8 cellular contexts compared by ENCODE assay signal in genomic region chr1:42684139-42684538, GRCh38. TPM values are rescaled to one million over a fixed set of nuclear protein-coding genes. Genes with fewer than 3 reads are reported as not detected.
A peak's percentile ranks its signal among the peaks of the same experiment; 100 is the strongest.
DNase-seq lines count a peak whose midpoint lies in the region; TF ChIP-seq lines count a peak whose summit lies in the region.

No MANE protein-coding gene starts in this region.

- WGBS in lower leg skin, 2 donors, result 25 to 33% methylated on average over 5 of the region's 5 CpGs

- CTCF ChIA-PET in RWPE1 (lab: Yijun Ruan, JAX), result no interaction called here

- POLR2A ChIA-PET in RWPE1 (lab: Yijun Ruan, JAX; ENCODE audit: low non-redundant PET), result no interaction called here

- H3K27ac ChIP-seq in WERI-Rb-1, result no peak overlapping the region
- H3K27ac ChIP-seq in RWPE1, result no peak overlapping the region

- DNase-seq in AG10803 (ENCODE audit: low read depth) (no peak), HFF-Myc (ENCODE audit: extremely low read depth, low read depth) (no peak), WERI-Rb-1 (no peak), fibroblast of pulmonary artery (ENCODE audit: low read depth) (no peak), RWPE1 (ENCODE audit: low spot score) (no peak), NCI-H345 (lab: John Stamatoyannopoulos, UW) (no peak), lower leg skin (ENCODE audit: low spot score in 2 of 2) (no peak)
- DNase-seq in stimulated activated CD4-positive, alpha-beta T cell treated with anti-CD3 and anti-CD28 coated beads, Interleukin-2, amount 100 ng/mL, for 24 hours, result peak; percentile 26 to 28

- H3K27me3 ChIP-seq in WERI-Rb-1 (ENCODE audit: insufficient read depth, low read depth, severe bottlenecking), result no peaks in the 10 kb centered on the region

- no peak for TF ChIP-seq POLR2A in lower leg skin (IDR thresholded peaks at IDR 0.05)

- H3K36me3 ChIP-seq in WERI-Rb-1, result peaks cover 61% of the 10 kb centered on the region

- TF ChIP-seq CTCF in AG10803 (conservative IDR thresholded peaks at IDR 0.05; ENCODE audit: low read length) (no peak), HFF-Myc (IDR thresholded peaks at IDR 0.05; ENCODE audit: low read depth, low read length, missing control alignments) (no peak), WERI-Rb-1 (IDR thresholded peaks at IDR 0.05; ENCODE audit: low read depth, low read length) (no peak), fibroblast of pulmonary artery (IDR thresholded peaks at IDR 0.05; ENCODE audit: low read length, missing control alignments) (no peak), RWPE1 (conservative IDR thresholded peaks at IDR 0.05; ENCODE audit: low read depth) (no peak), lower leg skin (IDR thresholded peaks at IDR 0.05) (no peak)

- H3K4me3 ChIP-seq in AG10803 (ENCODE audit: low read length) (peak overlapping the region; percentile 71), HFF-Myc (replicated peaks; ENCODE audit: low read depth, low read length) (peak overlapping the region; percentile 92), WERI-Rb-1 (ENCODE audit: low read depth, low read length) (peak overlapping the region; percentile 80), fibroblast of pulmonary artery (replicated peaks; ENCODE audit: low read depth, low read length) (peak overlapping the region; percentile 67), lower leg skin (ENCODE audit: low read depth, poor library complexity, severe bottlenecking) (no peak overlapping the region)

- no peaks in the 10 kb centered on the region for H3K9me3 ChIP-seq in WERI-Rb-1 (ENCODE audit: severe bottlenecking)

- intact Hi-C loops in lower leg skin (cut with DNase I; ENCODE audit: low total_unique reads), result no loop called here

RNA-seq across cellular contexts. Expression of gene YBX1, which starts 1.9 kb away (rescaled TPM):
- total RNA-seq in lower leg skin, result 100 to 1,000 TPM; 227 to 358 (median 293) TPM

RNA-seq across cellular contexts. Expression of gene PPIH, which starts 25.9 kb away (rescaled TPM):
- total RNA-seq in lower leg skin, result 10 to 100 TPM; 16.2 to 25.7 (median 20.5) TPM

RNA-seq across cellular contexts. Expression of gene CLDN19, which starts 55.9 kb away (rescaled TPM):
- total RNA-seq in lower leg skin, result 1 to 10 TPM in 1 of 4 donors, under 1 TPM in 3; 0.12 to 1.2 (median 0.18) TPM

Comparison
In these comparisons a context has a peak if more than half of its experiments do, and no peak if none do; other contexts are left out.
1. DNase-seq: peak in stimulated activated CD4-positive, alpha-beta T cell treated with anti-CD3 and anti-CD28 coated beads, Interleukin-2, amount 100 ng/mL, for 24 hours (2 of 2); none in AG10803 (single experiment), HFF-Myc (single experiment), WERI-Rb-1 (single experiment), fibroblast of pulmonary artery (single experiment), RWPE1 (single experiment), NCI-H345 (single experiment) and lower leg skin (0 of 2).